ENCODE assay signal across 22 cellular contexts in the genomic region with DNA sequence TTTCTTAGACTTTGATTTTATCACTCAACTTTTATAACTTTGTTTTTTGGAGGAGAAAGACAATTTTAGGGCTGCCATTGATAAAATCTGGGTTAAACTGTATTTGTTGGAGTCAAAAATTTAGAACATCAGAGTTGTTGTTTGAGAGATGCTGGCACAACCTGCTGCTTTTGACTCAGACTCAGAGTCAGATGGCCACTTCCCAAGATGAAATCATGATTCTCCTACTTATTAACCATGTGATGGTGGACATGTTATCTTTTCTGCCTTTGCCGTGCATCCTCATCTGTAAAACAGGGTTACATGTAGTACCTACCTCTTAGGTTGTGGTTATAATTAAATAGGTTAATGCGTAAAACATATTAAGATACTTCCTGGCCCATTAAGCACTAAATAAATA.
"Had no signal": no experiment of that assay in that cellular context is flagged by ENCODE, and none has a peak within 500 bp of the region (broad histone marks: within the 10 kb centered on the region; RNA-seq: fewer than 3 reads in every experiment).

No MANE protein-coding gene starts in this region.

- H3K27ac ChIP-seq: brain microvascular endothelial cell, foreskin keratinocyte, neutrophil, transverse colon, WERI-Rb-1 had no signal

- ATAC-seq: effector memory CD8-positive, alpha-beta T cell; foreskin keratinocyte had no signal

- H3K36me3 ChIP-seq: brain microvascular endothelial cell, prostate gland, transverse colon, WERI-Rb-1 had no signal

- H3K9me3 ChIP-seq: heart left ventricle, neutrophil, prostate gland, transverse colon had no signal

- H3K27me3 ChIP-seq: brain microvascular endothelial cell, foreskin keratinocyte, heart left ventricle, neutrophil, transverse colon had no signal

- H3K4me1 ChIP-seq: prostate gland had no signal

- H3K4me3 ChIP-seq: heart left ventricle, prostate gland, transverse colon had no signal

- DNase-seq: activated CD4-positive, alpha-beta T cell treated with anti-CD3 and anti-CD28 coated beads, Interleukin-2, amount 50 U/mL, for 48 hours; activated CD8-positive, alpha-beta memory T cell treated with anti-CD3 and anti-CD28 coated beads, Interleukin-2, amount 50 U/mL, for 48 hours; activated effector memory CD4-positive, alpha-beta T cell treated with anti-CD3 and anti-CD28 coated beads, Interleukin-2, amount 50 U/mL, for 16 hours; activated naive CD4-positive, alpha-beta T cell treated with anti-CD3 and anti-CD28 coated beads, Interleukin-2, amount 10 ng/mL, durations not matched to agents 7 days and 5 days; activated naive CD8-positive, alpha-beta T cell treated with anti-CD3 and anti-CD28 coated beads, Interleukin-2, amount 10 ng/mL, durations not matched to agents 7 days and 5 days; brain microvascular endothelial cell; cortex of kidney; effector memory CD8-positive, alpha-beta T cell; erythroblast; foreskin keratinocyte; naive B cell; nephron progenitor cell; retina; stimulated activated CD4-positive, alpha-beta T cell treated with anti-CD3 and anti-CD28 coated beads, Interleukin-2, amount 100 ng/mL, for 24 hours; stimulated activated naive CD4-positive, alpha-beta T cell; SW 1271; T-helper 9 cell; transverse colon; WERI-Rb-1 had no signal
